In the genomic region with DNA sequence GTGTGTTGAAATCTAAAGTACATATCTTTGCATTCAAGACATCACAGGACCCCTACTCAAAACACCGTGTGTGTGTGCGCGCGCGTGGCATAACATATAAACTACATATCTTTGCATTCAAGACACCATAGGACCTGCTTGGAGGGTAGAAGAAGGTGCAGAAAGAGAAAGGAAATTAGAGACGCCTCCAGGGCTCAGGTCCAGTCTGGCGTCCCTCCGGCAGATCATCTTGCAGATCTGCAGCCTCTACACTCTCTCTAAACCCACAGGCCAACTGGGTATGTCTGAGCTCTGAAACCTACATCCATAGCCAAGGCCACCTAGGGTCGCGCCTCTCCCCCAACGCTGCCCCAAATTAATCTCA, we compare ENCODE assay signal across 1 cellular context.
TF ChIP-seq lines count a peak whose summit lies in the region.

No MANE protein-coding gene starts in this region.

TF ChIP-seq in A549, 52 proteins besides CTCF, POLR2A, EP300 and RAD21:
- TF ChIP-seq PHF8 (IDR thresholded peaks at IDR 0.05; ENCODE audit: borderline replicate concordance, low read depth), result no peak
- TF ChIP-seq KDM1A (IDR thresholded peaks at IDR 0.05; ENCODE audit: low read depth), result no peak
- TF ChIP-seq CEBPB (IDR thresholded peaks at IDR 0.05), result no peak
- TF ChIP-seq, protein P1, sequence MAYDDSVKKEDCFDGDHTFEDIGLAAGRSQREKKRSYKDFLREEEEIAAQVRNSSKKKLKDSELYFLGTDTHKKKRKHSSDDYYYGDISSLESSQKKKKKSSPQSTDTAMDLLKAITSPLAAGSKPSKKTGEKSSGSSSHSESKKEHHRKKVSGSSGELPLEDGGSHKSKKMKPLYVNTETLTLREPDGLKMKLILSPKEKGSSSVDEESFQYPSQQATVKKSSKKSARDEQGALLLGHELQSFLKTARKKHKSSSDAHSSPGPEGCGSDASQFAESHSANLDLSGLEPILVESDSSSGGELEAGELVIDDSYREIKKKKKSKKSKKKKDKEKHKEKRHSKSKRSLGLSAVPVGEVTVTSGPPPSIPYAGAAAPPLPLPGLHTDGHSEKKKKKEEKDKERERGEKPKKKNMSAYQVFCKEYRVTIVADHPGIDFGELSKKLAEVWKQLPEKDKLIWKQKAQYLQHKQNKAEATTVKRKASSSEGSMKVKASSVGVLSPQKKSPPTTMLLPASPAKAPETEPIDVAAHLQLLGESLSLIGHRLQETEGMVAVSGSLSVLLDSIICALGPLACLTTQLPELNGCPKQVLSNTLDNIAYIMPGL (CRISPR knock-in tag; IDR thresholded peaks at IDR 0.05; ENCODE audit: borderline replicate concordance), result no peak
- TF ChIP-seq, protein P2, sequence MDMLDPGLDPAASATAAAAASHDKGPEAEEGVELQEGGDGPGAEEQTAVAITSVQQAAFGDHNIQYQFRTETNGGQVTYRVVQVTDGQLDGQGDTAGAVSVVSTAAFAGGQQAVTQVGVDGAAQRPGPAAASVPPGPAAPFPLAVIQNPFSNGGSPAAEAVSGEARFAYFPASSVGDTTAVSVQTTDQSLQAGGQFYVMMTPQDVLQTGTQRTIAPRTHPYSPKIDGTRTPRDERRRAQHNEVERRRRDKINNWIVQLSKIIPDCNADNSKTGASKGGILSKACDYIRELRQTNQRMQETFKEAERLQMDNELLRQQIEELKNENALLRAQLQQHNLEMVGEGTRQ (IDR thresholded peaks at IDR 0.05), result no peak
- TF ChIP-seq ESRRA (IDR thresholded peaks at IDR 0.05; ENCODE audit: borderline replicate concordance, low read length), result no peak
- TF ChIP-seq, protein P3, sequence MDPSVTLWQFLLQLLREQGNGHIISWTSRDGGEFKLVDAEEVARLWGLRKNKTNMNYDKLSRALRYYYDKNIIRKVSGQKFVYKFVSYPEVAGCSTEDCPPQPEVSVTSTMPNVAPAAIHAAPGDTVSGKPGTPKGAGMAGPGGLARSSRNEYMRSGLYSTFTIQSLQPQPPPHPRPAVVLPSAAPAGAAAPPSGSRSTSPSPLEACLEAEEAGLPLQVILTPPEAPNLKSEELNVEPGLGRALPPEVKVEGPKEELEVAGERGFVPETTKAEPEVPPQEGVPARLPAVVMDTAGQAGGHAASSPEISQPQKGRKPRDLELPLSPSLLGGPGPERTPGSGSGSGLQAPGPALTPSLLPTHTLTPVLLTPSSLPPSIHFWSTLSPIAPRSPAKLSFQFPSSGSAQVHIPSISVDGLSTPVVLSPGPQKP (IDR thresholded peaks at IDR 0.05; ENCODE audit: low read depth, low read length), result no peak
- TF ChIP-seq HEYL (CRISPR knock-in tag; IDR thresholded peaks at IDR 0.05), result no peak
- TF ChIP-seq, protein P4, sequence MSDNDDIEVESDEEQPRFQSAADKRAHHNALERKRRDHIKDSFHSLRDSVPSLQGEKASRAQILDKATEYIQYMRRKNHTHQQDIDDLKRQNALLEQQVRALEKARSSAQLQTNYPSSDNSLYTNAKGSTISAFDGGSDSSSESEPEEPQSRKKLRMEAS (IDR thresholded peaks at IDR 0.05), result no peak
- no peak for TF ChIP-seq MAFK (IDR thresholded peaks at IDR 0.05; ENCODE audit: partially characterized antibody)
- no peak for TF ChIP-seq CBX2 (IDR thresholded peaks at IDR 0.05; ENCODE audit: borderline replicate concordance, low read depth)
- TF ChIP-seq JUNB (IDR thresholded peaks at IDR 0.05), result no peak
- TF ChIP-seq POLR2AphosphoS2 (conservative IDR thresholded peaks at IDR 0.05; ENCODE audit: low read length), result no peak
- TF ChIP-seq MYC (IDR thresholded peaks at IDR 0.05; ENCODE audit: borderline replicate concordance, low read length), result no peak
- TF ChIP-seq KDM5A (IDR thresholded peaks at IDR 0.05), result no peak
- no peak for TF ChIP-seq NFE2L2 (conservative IDR thresholded peaks at IDR 0.05; ENCODE audit: low read length)
- no peak for TF ChIP-seq RFX5 (IDR thresholded peaks at IDR 0.05)
- TF ChIP-seq, protein P5, sequence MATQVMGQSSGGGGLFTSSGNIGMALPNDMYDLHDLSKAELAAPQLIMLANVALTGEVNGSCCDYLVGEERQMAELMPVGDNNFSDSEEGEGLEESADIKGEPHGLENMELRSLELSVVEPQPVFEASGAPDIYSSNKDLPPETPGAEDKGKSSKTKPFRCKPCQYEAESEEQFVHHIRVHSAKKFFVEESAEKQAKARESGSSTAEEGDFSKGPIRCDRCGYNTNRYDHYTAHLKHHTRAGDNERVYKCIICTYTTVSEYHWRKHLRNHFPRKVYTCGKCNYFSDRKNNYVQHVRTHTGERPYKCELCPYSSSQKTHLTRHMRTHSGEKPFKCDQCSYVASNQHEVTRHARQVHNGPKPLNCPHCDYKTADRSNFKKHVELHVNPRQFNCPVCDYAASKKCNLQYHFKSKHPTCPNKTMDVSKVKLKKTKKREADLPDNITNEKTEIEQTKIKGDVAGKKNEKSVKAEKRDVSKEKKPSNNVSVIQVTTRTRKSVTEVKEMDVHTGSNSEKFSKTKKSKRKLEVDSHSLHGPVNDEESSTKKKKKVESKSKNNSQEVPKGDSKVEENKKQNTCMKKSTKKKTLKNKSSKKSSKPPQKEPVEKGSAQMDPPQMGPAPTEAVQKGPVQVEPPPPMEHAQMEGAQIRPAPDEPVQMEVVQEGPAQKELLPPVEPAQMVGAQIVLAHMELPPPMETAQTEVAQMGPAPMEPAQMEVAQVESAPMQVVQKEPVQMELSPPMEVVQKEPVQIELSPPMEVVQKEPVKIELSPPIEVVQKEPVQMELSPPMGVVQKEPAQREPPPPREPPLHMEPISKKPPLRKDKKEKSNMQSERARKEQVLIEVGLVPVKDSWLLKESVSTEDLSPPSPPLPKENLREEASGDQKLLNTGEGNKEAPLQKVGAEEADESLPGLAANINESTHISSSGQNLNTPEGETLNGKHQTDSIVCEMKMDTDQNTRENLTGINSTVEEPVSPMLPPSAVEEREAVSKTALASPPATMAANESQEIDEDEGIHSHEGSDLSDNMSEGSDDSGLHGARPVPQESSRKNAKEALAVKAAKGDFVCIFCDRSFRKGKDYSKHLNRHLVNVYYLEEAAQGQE (IDR thresholded peaks at IDR 0.05), result no peak
- TF ChIP-seq, protein P6, sequence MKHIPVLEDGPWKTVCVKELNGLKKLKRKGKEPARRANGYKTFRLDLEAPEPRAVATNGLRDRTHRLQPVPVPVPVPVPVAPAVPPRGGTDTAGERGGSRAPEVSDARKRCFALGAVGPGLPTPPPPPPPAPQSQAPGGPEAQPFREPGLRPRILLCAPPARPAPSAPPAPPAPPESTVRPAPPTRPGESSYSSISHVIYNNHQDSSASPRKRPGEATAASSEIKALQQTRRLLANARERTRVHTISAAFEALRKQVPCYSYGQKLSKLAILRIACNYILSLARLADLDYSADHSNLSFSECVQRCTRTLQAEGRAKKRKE (CRISPR knock-in tag; IDR thresholded peaks at IDR 0.05; ENCODE audit: low read depth), result no peak
- TF ChIP-seq EHF (CRISPR knock-in tag; IDR thresholded peaks at IDR 0.05), result no peak
